ENCODE assay signal across 1 cellular context in genomic region chr14:52936437-52936836, GRCh38.
TF ChIP-seq lines count a peak whose summit lies in the region.

No MANE protein-coding gene starts in this region.

TF ChIP-seq in IMR-90, 13 proteins besides CTCF, POLR2A, EP300 and RAD21 (continued from another document):
- TF ChIP-seq, protein P1, sequence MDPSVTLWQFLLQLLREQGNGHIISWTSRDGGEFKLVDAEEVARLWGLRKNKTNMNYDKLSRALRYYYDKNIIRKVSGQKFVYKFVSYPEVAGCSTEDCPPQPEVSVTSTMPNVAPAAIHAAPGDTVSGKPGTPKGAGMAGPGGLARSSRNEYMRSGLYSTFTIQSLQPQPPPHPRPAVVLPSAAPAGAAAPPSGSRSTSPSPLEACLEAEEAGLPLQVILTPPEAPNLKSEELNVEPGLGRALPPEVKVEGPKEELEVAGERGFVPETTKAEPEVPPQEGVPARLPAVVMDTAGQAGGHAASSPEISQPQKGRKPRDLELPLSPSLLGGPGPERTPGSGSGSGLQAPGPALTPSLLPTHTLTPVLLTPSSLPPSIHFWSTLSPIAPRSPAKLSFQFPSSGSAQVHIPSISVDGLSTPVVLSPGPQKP (IDR thresholded peaks at IDR 0.05; ENCODE audit: borderline replicate concordance, low read depth, low read length): no peak
- TF ChIP-seq, protein P2, sequence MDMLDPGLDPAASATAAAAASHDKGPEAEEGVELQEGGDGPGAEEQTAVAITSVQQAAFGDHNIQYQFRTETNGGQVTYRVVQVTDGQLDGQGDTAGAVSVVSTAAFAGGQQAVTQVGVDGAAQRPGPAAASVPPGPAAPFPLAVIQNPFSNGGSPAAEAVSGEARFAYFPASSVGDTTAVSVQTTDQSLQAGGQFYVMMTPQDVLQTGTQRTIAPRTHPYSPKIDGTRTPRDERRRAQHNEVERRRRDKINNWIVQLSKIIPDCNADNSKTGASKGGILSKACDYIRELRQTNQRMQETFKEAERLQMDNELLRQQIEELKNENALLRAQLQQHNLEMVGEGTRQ (IDR thresholded peaks at IDR 0.05; ENCODE audit: low read depth, low read length): no peak
- TF ChIP-seq MAFK (IDR thresholded peaks at IDR 0.05; ENCODE audit: low read depth, low read length): no peak
- TF ChIP-seq CEBPB (IDR thresholded peaks at IDR 0.05; ENCODE audit: low read depth, low read length): no peak
- no peak for TF ChIP-seq MXI1 (IDR thresholded peaks at IDR 0.05; ENCODE audit: borderline replicate concordance, low read depth, low read length)
- TF ChIP-seq RCOR1 (IDR thresholded peaks at IDR 0.05; ENCODE audit: insufficient replicate concordance, low read length): no peak
- TF ChIP-seq CHD1 (IDR thresholded peaks at IDR 0.05; ENCODE audit: low read depth, low read length): no peak
- TF ChIP-seq SMC3 (IDR thresholded peaks at IDR 0.05; ENCODE audit: low read depth, low read length): no peak
- no peak for TF ChIP-seq BHLHE40 (IDR thresholded peaks at IDR 0.05; ENCODE audit: low read depth, low read length)
